In genomic region chr6:170434114-170434820, GRCh38 we compare ENCODE assay signal across 27 cellular contexts.
DNase-seq lines count a peak whose midpoint lies in the region; ATAC-seq and TF ChIP-seq lines count a peak whose summit lies in the region.
"Had no signal": no experiment of that assay in that cellular context is flagged by ENCODE, and none has a peak within 500 bp of the region (broad histone marks: within the 10 kb centered on the region; RNA-seq: fewer than 3 reads in every experiment).

No MANE protein-coding gene starts in this region.

- DNase-seq in Right ventricle myocardium inferior (ENCODE audit: missing footprints) (peak; percentile 50), heart right ventricle (no peak), WTC11 (ENCODE audit: low spot score) (no peak), iPS-NIHi11 (ENCODE audit: low spot score) (peak; percentile 57), vagina (ENCODE audit: extremely low spot score in 2 of 2) (peak; percentile 69 to 87), transverse colon (no peak)
- DNase-seq in stimulated activated CD4-positive, alpha-beta T cell treated with anti-CD3 and anti-CD28 coated beads, Interleukin-4, amount 100 ng/mL, for 1 hour, result no peak
- DNase-seq: activated CD4-positive, alpha-beta T cell treated with anti-CD3 and anti-CD28 coated beads for 4 hours; activated T-cell treated with anti-CD3 and anti-CD28 coated beads, Interleukin-2, amount 50 U/mL, for 4 hours; BE2C; cerebellar nuclear complex; foreskin melanocyte; hippocampal formation; islet precursor cell; NCI-H1417 treated with DMSO at 0.1 percent for 48 hours; NCI-H2171; NCI-H524 treated with DMSO at 0.1 percent for 48 hours; Peyer's patch; T-helper 1 cell; upper lobe of left lung had no signal

- peaks cover 22% of the 10 kb centered on the region for H3K4me1 Mint-ChIP-seq in WTC11

- H3K27me3 ChIP-seq in heart right ventricle (peaks cover 0 to 8% (median 0%) of the 10 kb centered on the region in 7 donors), vagina (no peaks in the 10 kb centered on the region), transverse colon (no peaks in the 10 kb centered on the region)
- H3K27me3 ChIP-seq: BE2C, Peyer's patch, upper lobe of left lung had no signal

- TF ChIP-seq EP300 in transverse colon (IDR thresholded peaks at IDR 0.05; ENCODE audit: low read depth), result no peak

- H3K27me3 Mint-ChIP-seq in WTC11 (ENCODE audit: low read depth), result no peaks in the 10 kb centered on the region; the same call in 1 of the 2 replicates

- H3K9me3 ChIP-seq in heart right ventricle, result peaks cover 0 to 21% (median 5%) of the 10 kb centered on the region in 11 donors
- no peaks in the 10 kb centered on the region for H3K9me3 ChIP-seq in vagina
- no peaks in the 10 kb centered on the region for H3K9me3 ChIP-seq in transverse colon
- H3K9me3 ChIP-seq: A549, BE2C, Peyer's patch, upper lobe of left lung had no signal

- CTCF ChIA-PET in WTC11 (lab: Charles Lee), result interaction anchor here (0.6 to 1.4 kb wide), 2 partner anchors 10 to 602 kb away, joined by 3 to 6 read pairs; no protein-coding TSS in a partner anchor

- 72% methylated on average over 20 of the region's 20 CpGs for WGBS in heart right ventricle, 2 donors
- 83% methylated on average over 19 of the region's 20 CpGs; no CpG with 5 or more reads in 1 of the 2 donors for WGBS in transverse colon (ENCODE audit: low coverage in 1 of 2), 2 donors

- no peak overlapping the region for H3K27ac ChIP-seq in heart right ventricle
- H3K27ac ChIP-seq in vagina, result no peak overlapping the region
- H3K27ac ChIP-seq in transverse colon, result no peak overlapping the region
- H3K27ac ChIP-seq: A549, epithelial cell of prostate, Peyer's patch, upper lobe of left lung had no signal

- TF ChIP-seq CTCF in heart right ventricle (IDR thresholded peaks at IDR 0.05) (no peak), WTC11 (IDR thresholded peaks at IDR 0.05) (no peak), vagina (IDR thresholded peaks at IDR 0.05) (no peak), transverse colon (IDR thresholded peaks at IDR 0.05) (no peak)

- peaks cover 3% of the 10 kb centered on the region; the same call in 1 of the 2 replicates for H3K36me3 Mint-ChIP-seq in WTC11

- POLR2A ChIA-PET in WTC11 (lab: Charles Lee), result no interaction called here

- peaks cover 0 to 19% (median 7%) of the 10 kb centered on the region in 9 donors for H3K4me1 ChIP-seq in heart right ventricle
- peaks cover 5% of the 10 kb centered on the region for H3K4me1 ChIP-seq in vagina
- H3K4me1 ChIP-seq in transverse colon, result peaks cover 0 to 9% (median 6%) of the 10 kb centered on the region in 4 donors

- H3K36me3 ChIP-seq in heart right ventricle, result no peaks in the 10 kb centered on the region
- no peaks in the 10 kb centered on the region for H3K36me3 ChIP-seq in vagina
- H3K36me3 ChIP-seq in transverse colon, result no peaks in the 10 kb centered on the region
- H3K36me3 ChIP-seq: BE2C, Peyer's patch, upper lobe of left lung had no signal

- intact Hi-C loops in Right ventricle myocardium inferior (cut with DNase I), result no loop called here
- intact Hi-C loops in heart right ventricle (cut with DNase I), result no loop called here
- intact Hi-C loops in vagina (cut with DNase I), result no loop called here
- intact Hi-C loops in transverse colon (cut with DNase I; ENCODE audit: low total_unique reads), result no loop called here

- peaks cover 5% of the 10 kb centered on the region; the same call in 1 of the 2 replicates for H3K9me3 Mint-ChIP-seq in WTC11

- no peak overlapping the region for H3K27ac Mint-ChIP-seq in WTC11
- H3K27ac Mint-ChIP-seq: IgD-negative memory B cell, nephron, progenitor cell of endocrine pancreas had no signal

- in situ Hi-C loops in transverse colon (cut with MboI; ENCODE audit: low pct_ligation_motif_present in 1 of 4, low pct_unique_long_range_greater_than_20kb in 1 of 4, low sequenced_read_pairs in 3 of 4), result no loop called here

- no peak overlapping the region for H3K4me3 Mint-ChIP-seq in WTC11
- H3K4me3 Mint-ChIP-seq: activated T-cell treated with anti-CD3 and anti-CD28 coated beads, Interleukin-2, amount 50 U/mL, for 4 hours; nephron had no signal

- ATAC-seq in Right ventricle myocardium inferior (no peak), heart right ventricle (no peak), WTC11 (peak; percentile 62), esophagus mucosa (no peak)
- ATAC-seq: A549; activated T-cell treated with anti-CD3 and anti-CD28 coated beads, Interleukin-2, amount 50 U/mL, for 4 hours; HCT116 had no signal

- H3K4me3 ChIP-seq in heart right ventricle, result no peak overlapping the region
- no peak overlapping the region for H3K4me3 ChIP-seq in vagina
- H3K4me3 ChIP-seq in transverse colon, result no peak overlapping the region
- H3K4me3 ChIP-seq: A549, Peyer's patch, upper lobe of left lung had no signal

- TF ChIP-seq POLR2A in vagina (IDR thresholded peaks at IDR 0.05) (no peak), transverse colon (IDR thresholded peaks at IDR 0.05) (no peak)

TF ChIP-seq in WTC11, 78 proteins besides CTCF, POLR2A, EP300 and RAD21 (continues in another document):
- TF ChIP-seq NR3C1 (CRISPR knock-in tag; conservative IDR thresholded peaks at IDR 0.05; ENCODE audit: low read depth) (no peak), NFATC4 (CRISPR knock-in tag; IDR thresholded peaks at IDR 0.05) (no peak), TEAD1 (CRISPR knock-in tag; IDR thresholded peaks at IDR 0.05) (no peak), CREB1 (CRISPR knock-in tag; IDR thresholded peaks at IDR 0.05) (no peak), CREM (CRISPR knock-in tag; IDR thresholded peaks at IDR 0.05) (no peak), ZBTB43 (CRISPR knock-in tag; IDR thresholded peaks at IDR 0.05) (no peak), ELF4 (CRISPR knock-in tag; IDR thresholded peaks at IDR 0.05; ENCODE audit: low read depth) (no peak), CDX4 (CRISPR knock-in tag; IDR thresholded peaks at IDR 0.05; ENCODE audit: borderline replicate concordance) (no peak), HMGA2 (CRISPR knock-in tag; IDR thresholded peaks at IDR 0.05) (no peak), JAZF1 (CRISPR knock-in tag; IDR thresholded peaks at IDR 0.05) (no peak), RELA (CRISPR knock-in tag; IDR thresholded peaks at IDR 0.05; ENCODE audit: borderline replicate concordance) (no peak)
- TF ChIP-seq, protein P1, sequence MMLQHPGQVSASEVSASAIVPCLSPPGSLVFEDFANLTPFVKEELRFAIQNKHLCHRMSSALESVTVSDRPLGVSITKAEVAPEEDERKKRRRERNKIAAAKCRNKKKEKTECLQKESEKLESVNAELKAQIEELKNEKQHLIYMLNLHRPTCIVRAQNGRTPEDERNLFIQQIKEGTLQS (CRISPR knock-in tag; conservative IDR thresholded peaks at IDR 0.05), result no peak
- TF ChIP-seq, protein P2, sequence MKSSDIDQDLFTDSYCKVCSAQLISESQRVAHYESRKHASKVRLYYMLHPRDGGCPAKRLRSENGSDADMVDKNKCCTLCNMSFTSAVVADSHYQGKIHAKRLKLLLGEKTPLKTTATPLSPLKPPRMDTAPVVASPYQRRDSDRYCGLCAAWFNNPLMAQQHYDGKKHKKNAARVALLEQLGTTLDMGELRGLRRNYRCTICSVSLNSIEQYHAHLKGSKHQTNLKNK (CRISPR knock-in tag; IDR thresholded peaks at IDR 0.05), result no peak
- TF ChIP-seq, protein P3, sequence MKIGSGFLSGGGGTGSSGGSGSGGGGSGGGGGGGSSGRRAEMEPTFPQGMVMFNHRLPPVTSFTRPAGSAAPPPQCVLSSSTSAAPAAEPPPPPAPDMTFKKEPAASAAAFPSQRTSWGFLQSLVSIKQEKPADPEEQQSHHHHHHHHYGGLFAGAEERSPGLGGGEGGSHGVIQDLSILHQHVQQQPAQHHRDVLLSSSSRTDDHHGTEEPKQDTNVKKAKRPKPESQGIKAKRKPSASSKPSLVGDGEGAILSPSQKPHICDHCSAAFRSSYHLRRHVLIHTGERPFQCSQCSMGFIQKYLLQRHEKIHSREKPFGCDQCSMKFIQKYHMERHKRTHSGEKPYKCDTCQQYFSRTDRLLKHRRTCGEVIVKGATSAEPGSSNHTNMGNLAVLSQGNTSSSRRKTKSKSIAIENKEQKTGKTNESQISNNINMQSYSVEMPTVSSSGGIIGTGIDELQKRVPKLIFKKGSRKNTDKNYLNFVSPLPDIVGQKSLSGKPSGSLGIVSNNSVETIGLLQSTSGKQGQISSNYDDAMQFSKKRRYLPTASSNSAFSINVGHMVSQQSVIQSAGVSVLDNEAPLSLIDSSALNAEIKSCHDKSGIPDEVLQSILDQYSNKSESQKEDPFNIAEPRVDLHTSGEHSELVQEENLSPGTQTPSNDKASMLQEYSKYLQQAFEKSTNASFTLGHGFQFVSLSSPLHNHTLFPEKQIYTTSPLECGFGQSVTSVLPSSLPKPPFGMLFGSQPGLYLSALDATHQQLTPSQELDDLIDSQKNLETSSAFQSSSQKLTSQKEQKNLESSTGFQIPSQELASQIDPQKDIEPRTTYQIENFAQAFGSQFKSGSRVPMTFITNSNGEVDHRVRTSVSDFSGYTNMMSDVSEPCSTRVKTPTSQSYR (CRISPR knock-in tag; IDR thresholded peaks at IDR 0.05), result no peak
- TF ChIP-seq, protein P4, sequence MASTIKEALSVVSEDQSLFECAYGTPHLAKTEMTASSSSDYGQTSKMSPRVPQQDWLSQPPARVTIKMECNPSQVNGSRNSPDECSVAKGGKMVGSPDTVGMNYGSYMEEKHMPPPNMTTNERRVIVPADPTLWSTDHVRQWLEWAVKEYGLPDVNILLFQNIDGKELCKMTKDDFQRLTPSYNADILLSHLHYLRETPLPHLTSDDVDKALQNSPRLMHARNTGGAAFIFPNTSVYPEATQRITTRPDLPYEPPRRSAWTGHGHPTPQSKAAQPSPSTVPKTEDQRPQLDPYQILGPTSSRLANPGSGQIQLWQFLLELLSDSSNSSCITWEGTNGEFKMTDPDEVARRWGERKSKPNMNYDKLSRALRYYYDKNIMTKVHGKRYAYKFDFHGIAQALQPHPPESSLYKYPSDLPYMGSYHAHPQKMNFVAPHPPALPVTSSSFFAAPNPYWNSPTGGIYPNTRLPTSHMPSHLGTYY (CRISPR knock-in tag; IDR thresholded peaks at IDR 0.05), result no peak

Comparison
In these comparisons a context has a peak if more than half of its experiments do, and no peak if none do; other contexts are left out.
1. DNase-seq: peak in Right ventricle myocardium inferior (single experiment), iPS-NIHi11 (single experiment) and vagina (2 of 2); none in heart right ventricle (0 of 2), WTC11 (single experiment), transverse colon (single experiment) and stimulated activated CD4-positive, alpha-beta T cell treated with anti-CD3 and anti-CD28 coated beads, Interleukin-4, amount 100 ng/mL, for 1 hour (single experiment).